ENCODE assay signal across 1 cellular context in the genomic region with DNA sequence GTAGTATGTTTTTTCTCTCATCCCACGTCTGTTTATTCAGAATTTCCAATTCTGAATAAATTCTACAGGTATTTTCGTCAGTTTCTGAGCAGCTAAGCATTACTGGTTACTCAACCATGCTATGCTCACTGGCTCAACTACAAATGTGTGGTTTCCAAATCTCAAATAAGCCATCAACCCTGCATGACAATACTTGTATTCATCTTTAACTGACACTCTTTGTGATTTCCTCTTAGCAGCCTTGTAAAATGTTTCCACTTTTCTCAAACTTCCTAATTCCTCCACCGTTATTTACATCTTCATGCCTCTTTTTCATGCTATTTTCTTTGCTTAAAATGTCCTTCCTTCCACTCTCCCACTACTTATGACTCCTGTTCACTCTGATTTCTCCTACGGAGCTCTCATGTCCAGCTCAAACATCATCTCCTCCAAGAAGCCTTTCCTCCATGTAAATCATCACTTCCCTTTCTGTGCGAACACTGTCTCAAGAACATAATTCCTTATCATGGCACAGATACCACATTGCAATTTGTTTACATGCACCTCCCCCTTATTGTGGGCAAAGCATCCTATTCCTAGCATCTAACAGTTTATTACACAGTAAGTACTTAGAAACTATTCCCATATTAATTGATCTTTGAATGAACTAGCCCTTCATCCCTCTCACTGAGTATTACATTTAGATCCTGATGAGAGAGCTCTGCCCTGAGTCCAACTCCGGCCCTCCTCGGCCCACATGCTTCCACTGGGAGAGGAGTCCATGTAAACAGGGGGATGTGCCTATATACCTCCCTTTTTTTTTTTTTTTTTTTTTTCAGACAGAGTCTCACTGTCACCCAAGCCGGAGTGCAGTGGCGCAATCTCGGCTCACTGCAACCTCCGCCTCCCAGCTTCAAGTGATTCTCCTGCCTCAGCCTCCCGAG.
TF ChIP-seq lines count a peak whose summit lies in the region.

No MANE protein-coding gene starts in this region.

TF ChIP-seq in IMR-90, 13 proteins besides CTCF, POLR2A, EP300 and RAD21:
- TF ChIP-seq, protein P1, sequence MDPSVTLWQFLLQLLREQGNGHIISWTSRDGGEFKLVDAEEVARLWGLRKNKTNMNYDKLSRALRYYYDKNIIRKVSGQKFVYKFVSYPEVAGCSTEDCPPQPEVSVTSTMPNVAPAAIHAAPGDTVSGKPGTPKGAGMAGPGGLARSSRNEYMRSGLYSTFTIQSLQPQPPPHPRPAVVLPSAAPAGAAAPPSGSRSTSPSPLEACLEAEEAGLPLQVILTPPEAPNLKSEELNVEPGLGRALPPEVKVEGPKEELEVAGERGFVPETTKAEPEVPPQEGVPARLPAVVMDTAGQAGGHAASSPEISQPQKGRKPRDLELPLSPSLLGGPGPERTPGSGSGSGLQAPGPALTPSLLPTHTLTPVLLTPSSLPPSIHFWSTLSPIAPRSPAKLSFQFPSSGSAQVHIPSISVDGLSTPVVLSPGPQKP (IDR thresholded peaks at IDR 0.05; ENCODE audit: borderline replicate concordance, low read depth, low read length) = no peak
TF ChIP-seq in IMR-90: peak in this region for 0.
